Comparison of ENCODE assay signal across 15 cellular contexts in genomic region chr10:14089556-14090297, GRCh38.
DNase-seq lines count a peak whose midpoint lies in the region; ATAC-seq, FAIRE-seq and TF ChIP-seq lines count a peak whose summit lies in the region.
"Had no signal": no experiment of that assay in that cellular context is flagged by ENCODE, and none has a peak within 500 bp of the region (broad histone marks: within the 10 kb centered on the region; RNA-seq: fewer than 3 reads in every experiment).

No MANE protein-coding gene starts in this region.

- no peak for TF ChIP-seq EP300 in esophagus muscularis mucosa (IDR thresholded peaks at IDR 0.05)

- DNase-seq in Ammon's horn (ENCODE audit: low spot score) (peak; percentile 29), esophagus muscularis mucosa (ENCODE audit: extremely low spot score) (peak; percentile 81), pancreas (peak in 2 of 6 donors; percentile 13 to 37), endothelial cell (ENCODE audit: low spot score) (no peak), GM13977 (ENCODE audit: low spot score) (no peak)
- DNase-seq: BE2C; CD4-positive, alpha-beta memory T cell; DND-41; GF-D8; KBM-7 had no signal

- no peaks in the 10 kb centered on the region for H3K36me3 Mint-ChIP-seq in endothelial cell (ENCODE audit: low read depth, unreplicated experiment)
- H3K36me3 Mint-ChIP-seq: CD4-positive, alpha-beta memory T cell had no signal

- no peaks in the 10 kb centered on the region for H3K27me3 Mint-ChIP-seq in endothelial cell (ENCODE audit: unreplicated experiment)

- peaks cover 8% of the 10 kb centered on the region for H3K4me1 Mint-ChIP-seq in endothelial cell (ENCODE audit: unreplicated experiment)

- WGBS in esophagus muscularis mucosa: 81% methylated on average over 17 of the region's 17 CpGs
- 53% methylated on average over 17 of the region's 17 CpGs for WGBS in pancreas, 2 donors

- intact Hi-C loops in esophagus muscularis mucosa (cut with DNase I): loop anchor here (5.0 kb wide), 1 partner anchor 132 kb away; no protein-coding TSS in a partner anchor
- intact Hi-C loops in pancreas (cut with DNase I): loop anchor here in 1 of 3 donors (5.0 kb wide), 1 partner anchor 297 kb away; no protein-coding TSS in a partner anchor

- TF ChIP-seq CTCF in HEK293 (tag by site-specific recombination; IDR thresholded peaks at IDR 0.05) (no peak), esophagus muscularis mucosa (IDR thresholded peaks at IDR 0.05) (no peak), pancreas (IDR thresholded peaks at IDR 0.05) (no peak), endothelial cell (IDR thresholded peaks at IDR 0.05; ENCODE audit: unreplicated experiment) (no peak), GM13977 (IDR thresholded peaks at IDR 0.05; ENCODE audit: extremely low read depth, insufficient read depth, missing control alignments) (no peak)

- peak overlapping the region; percentile 68; the same call in 1 of the 2 replicates for H3K27ac ChIP-seq in HEK293 (ENCODE audit: extremely low read depth, low read depth, low read length)
- no peak overlapping the region for H3K27ac ChIP-seq in esophagus muscularis mucosa (replicated peaks in 1 of 4)
- peak overlapping the region in 2 of 4 donors; percentile 52 to 71 for H3K27ac ChIP-seq in pancreas
- H3K27ac ChIP-seq: RWPE1, SJSA1 had no signal

- H3K4me1 ChIP-seq in HEK293 (ENCODE audit: control insufficient read depth, insufficient read depth, low read length) (peaks cover 13% of the 10 kb centered on the region), esophagus muscularis mucosa (peaks cover 0 to 17% (median 5%) of the 10 kb centered on the region in 4 donors), pancreas (peaks cover 0 to 4% (median 0%) of the 10 kb centered on the region in 3 donors)
- H3K4me1 ChIP-seq: BE2C had no signal

- ATAC-seq in pancreas (peak; percentile 57 to 83 (median 74)), HG02852 (IDR thresholded peaks at IDR 0.05; ENCODE audit: unreplicated experiment) (no peak)

- no peak overlapping the region for H3K4me3 ChIP-seq in HEK293 (ENCODE audit: low read depth, low read length)
- H3K4me3 ChIP-seq in esophagus muscularis mucosa: no peak overlapping the region
- peak overlapping the region in 1 of 4 donors; percentile 17 for H3K4me3 ChIP-seq in pancreas
- H3K4me3 ChIP-seq: GM23338, SJSA1 had no signal

- H3K9me3 ChIP-seq in HEK293 (ENCODE audit: control insufficient read depth, insufficient read depth, low read depth, low read length): no peaks in the 10 kb centered on the region
- H3K9me3 ChIP-seq in esophagus muscularis mucosa: no peaks in the 10 kb centered on the region
- no peaks in the 10 kb centered on the region for H3K9me3 ChIP-seq in pancreas
- H3K9me3 ChIP-seq: BE2C, SJSA1 had no signal

- H3K36me3 ChIP-seq in HEK293 (ENCODE audit: control insufficient read depth in 2 of 2, insufficient read depth in 1 of 2, low read length in 2 of 2): no peaks in the 10 kb centered on the region
- H3K36me3 ChIP-seq in esophagus muscularis mucosa: no peaks in the 10 kb centered on the region
- H3K36me3 ChIP-seq in pancreas: no peaks in the 10 kb centered on the region
- H3K36me3 ChIP-seq: BE2C, SJSA1 had no signal

- CTCF ChIA-PET in HEK293 (lab: Yijun Ruan, JAX): interaction anchor here (0.6 kb wide), 1 partner anchor 155 kb away, joined by 4 read pairs; no protein-coding TSS in a partner anchor

- H3K4me3 Mint-ChIP-seq in endothelial cell (ENCODE audit: unreplicated experiment): no peak overlapping the region
- H3K4me3 Mint-ChIP-seq: CD4-positive, alpha-beta memory T cell; GM23338 had no signal

- H3K27me3 ChIP-seq in esophagus muscularis mucosa (no peaks in the 10 kb centered on the region), pancreas (no peaks in the 10 kb centered on the region)
- H3K27me3 ChIP-seq: BE2C, SJSA1 had no signal

- in situ Hi-C loops in GM13977 (cut with MboI; ENCODE audit: low pct_unique_long_range_greater_than_20kb, low sequenced_read_pairs, unreplicated experiment): no loop called here

- no peak for FAIRE-seq in pancreas (lab: Jason Lieb, UNC)

- no peak for TF ChIP-seq POLR2A in esophagus muscularis mucosa (IDR thresholded peaks at IDR 0.05; ENCODE audit: low read depth)

- H3K9me3 Mint-ChIP-seq in endothelial cell (ENCODE audit: unreplicated experiment): no peaks in the 10 kb centered on the region
- H3K9me3 Mint-ChIP-seq: CD4-positive, alpha-beta memory T cell; GM23338 had no signal

- POLR2A ChIA-PET in HEK293 (lab: Yijun Ruan, JAX): no interaction called here

- H3K27ac Mint-ChIP-seq in endothelial cell (ENCODE audit: unreplicated experiment): no peak overlapping the region
- H3K27ac Mint-ChIP-seq: CD4-positive, alpha-beta memory T cell; GM23338 had no signal

TF ChIP-seq in HEK293, 187 proteins besides CTCF, POLR2A, EP300 and RAD21:
- peak; percentile 2; the same call in 1 of the 2 replicates for TF ChIP-seq PRDM6 (tag by site-specific recombination; IDR thresholded peaks at IDR 0.05)
- TF ChIP-seq ZNF660 (tag by site-specific recombination; IDR thresholded peaks at IDR 0.05): no peak
- TF ChIP-seq ZNF362 (tag by site-specific recombination; IDR thresholded peaks at IDR 0.05): peak; percentile 72; the same call in 1 of the 2 replicates

Comparison
In these comparisons a context has a peak if more than half of its experiments do, and no peak if none do; other contexts are left out.
1. DNase-seq: peak in Ammon's horn (single experiment) and esophagus muscularis mucosa (single experiment); none in endothelial cell (single experiment) and GM13977 (single experiment).